Comparison of ENCODE assay signal across 13 cellular contexts in genomic region chr17:67375054-67375427, GRCh38. TPM values are rescaled to one million over a fixed set of nuclear protein-coding genes. Genes with fewer than 3 reads are reported as not detected.
DNase-seq lines count a peak whose midpoint lies in the region; ATAC-seq, FAIRE-seq and TF ChIP-seq lines count a peak whose summit lies in the region.
"Had no signal": no experiment of that assay in that cellular context is flagged by ENCODE, and none has a peak within 500 bp of the region (broad histone marks: within the 10 kb centered on the region; RNA-seq: fewer than 3 reads in every experiment).

No MANE protein-coding gene starts in this region.

- no peak overlapping the region for H3K4ac ChIP-seq in neuronal stem cell (ENCODE audit: low read length)

- H3K4me1 Mint-ChIP-seq in T-helper 1 cell treated with Interleukin-12 subunit alpha and Interleukin-12 subunit beta and Interleukin-4 antibody, amounts not matched to agents 30 μg/mL and 1 μg/mL, for 36 hours (ENCODE audit: low read depth), result peaks cover 23% of the 10 kb centered on the region

- H3K27ac ChIP-seq in KMS-11, result no peak overlapping the region
- peak overlapping the region; percentile 36; the same call in 1 of the 3 replicates for H3K27ac ChIP-seq in K562 (ENCODE audit: extremely low read depth, low read depth, low read length)
- no peak overlapping the region for H3K27ac ChIP-seq in neuronal stem cell (replicated peaks; ENCODE audit: low read length)
- H3K27ac ChIP-seq: colonic mucosa had no signal

- DNase-seq in T-helper 1 cell (no peak), K562 (ENCODE audit: extremely low read depth in 1 of 4, low spot score in 3 of 4) (no peak), neuronal stem cell (ENCODE audit: low spot score) (no peak), NCI-H2227 treated with DMSO at 0.1 percent for 48 hours (lab: John Stamatoyannopoulos, UW) (no peak)

- no peak overlapping the region for H2BK12ac ChIP-seq in neuronal stem cell (ENCODE audit: low read length)

- H3K23ac ChIP-seq in neuronal stem cell (ENCODE audit: low read depth, low read length, poor library complexity), result peak overlapping the region; percentile 20

- no peak for ATAC-seq in K562
- no peak for ATAC-seq in GM21576 (IDR thresholded peaks at IDR 0.05; ENCODE audit: unreplicated experiment)
- ATAC-seq in HG02870 (IDR thresholded peaks at IDR 0.05; ENCODE audit: unreplicated experiment), result no peak

- H3K4me2 ChIP-seq in KMS-11 (peak overlapping the region; percentile 47), K562 (ENCODE audit: insufficient read depth, low read length) (peak overlapping the region; percentile 67), neuronal stem cell (ENCODE audit: insufficient read depth, low read length, poor library complexity, severe bottlenecking) (no peak overlapping the region)

- H3K27me3 ChIP-seq in KMS-11 (ENCODE audit: insufficient read depth, low read depth) (no peaks in the 10 kb centered on the region), K562 (ENCODE audit: control insufficient read depth in 2 of 2, insufficient read depth in 2 of 2, low read length in 2 of 2) (peaks cover 9 to 10% of the 10 kb centered on the region in 2 experiments; a peak in 3 of 5 replicates), neuronal stem cell (ENCODE audit: control insufficient read depth in 3 of 3, insufficient read depth in 3 of 3, low read depth in 1 of 3, low read length in 3 of 3) (peaks cover 0 to 3% (median 0%) of the 10 kb centered on the region in 3 experiments)
- H3K27me3 ChIP-seq: colonic mucosa, esophagus muscularis mucosa, heart left ventricle, stomach had no signal

- no peaks in the 10 kb centered on the region for H3K9me1 ChIP-seq in K562 (ENCODE audit: control insufficient read depth, insufficient read depth, low read length)

- BruUV-seq in K562 (replicated peaks; lab: Mats Ljungman, UMichigan), result no TSS peak

- H3K4me3 Mint-ChIP-seq in T-helper 1 cell treated with Interleukin-12 subunit alpha and Interleukin-12 subunit beta and Interleukin-4 antibody, amounts not matched to agents 30 μg/mL and 1 μg/mL, for 36 hours, result peak overlapping the region; percentile 19

- peaks cover 28% of the 10 kb centered on the region for H3K4me1 ChIP-seq in KMS-11 (ENCODE audit: low read depth, poor library complexity, severe bottlenecking)
- peaks cover 18 to 49% of the 10 kb centered on the region in 2 experiments; a peak in 4 of 5 replicates for H3K4me1 ChIP-seq in K562 (replicated peaks in 1 of 2; ENCODE audit: control insufficient read depth in 2 of 2, insufficient read depth in 2 of 2, low read length in 2 of 2)
- H3K4me1 ChIP-seq in neuronal stem cell (ENCODE audit: control insufficient read depth in 2 of 2, insufficient read depth in 1 of 2, low read depth in 1 of 2, low read length in 2 of 2), result peaks cover 5 to 18% of the 10 kb centered on the region in 2 donors
- H3K4me1 ChIP-seq: colonic mucosa had no signal

- H4K8ac ChIP-seq in neuronal stem cell (ENCODE audit: low read depth, low read length), result no peak overlapping the region

- H4K20me1 ChIP-seq in KMS-11 (ENCODE audit: insufficient read depth) (no peaks in the 10 kb centered on the region), K562 (replicated peaks; ENCODE audit: control insufficient read depth, insufficient read depth, low read length) (0 out of 2 replicates have a peak, but pooled peaks cover 8% of the 10 kb centered on the region)

- no peak for TF ChIP-seq RAD21 in K562 (CRISPR knock-in tag; conservative IDR thresholded peaks at IDR 0.05 in 1 of 2, IDR thresholded peaks at IDR 0.05 in 1 of 2)

- no peak overlapping the region for H4K91ac ChIP-seq in neuronal stem cell (ENCODE audit: low read depth, low read length, poor library complexity)

- intact Hi-C loops in K562 (cut with micrococcal nuclease), result loop anchor here (5.0 kb wide), 3 partner anchors 102 to 312 kb away; no protein-coding TSS in a partner anchor

- H3K36me3 Mint-ChIP-seq in T-helper 1 cell treated with Interleukin-12 subunit alpha and Interleukin-12 subunit beta and Interleukin-4 antibody, amounts not matched to agents 30 μg/mL and 1 μg/mL, for 36 hours (ENCODE audit: low read depth), result peaks cover 3% of the 10 kb centered on the region
- H3K36me3 Mint-ChIP-seq: naive B cell had no signal

- in situ Hi-C loops in K562 (cut with MboI), result loop anchor here (25.0 kb wide), 1 partner anchor 312 kb away; no protein-coding TSS in a partner anchor

- CTCF ChIA-PET in K562 (lab: Yijun Ruan, JAX; ENCODE audit: low intra/inter-chr PET ratio), result interaction anchor here (1.5 kb wide), 1 partner anchor 100 kb away, joined by 3 read pairs; no protein-coding TSS in a partner anchor

- H3K9me3 ChIP-seq in K562 (replicated peaks; ENCODE audit: control insufficient read depth, insufficient read depth, low read depth, low read length), result peaks cover 6% of the 10 kb centered on the region; the same call in 1 of the 2 replicates
- H3K9me3 ChIP-seq in neuronal stem cell (replicated peaks in 1 of 2; ENCODE audit: control insufficient read depth in 2 of 2, insufficient read depth in 1 of 2, low read depth in 1 of 2, low read length in 2 of 2), result no peaks in the 10 kb centered on the region
- H3K9me3 ChIP-seq: colonic mucosa, esophagus muscularis mucosa, heart left ventricle, stomach had no signal

- H2BK15ac ChIP-seq in neuronal stem cell (ENCODE audit: low read length), result no peak overlapping the region

- H3K9ac ChIP-seq in KMS-11 (no peak overlapping the region), K562 (ENCODE audit: insufficient read depth in 1 of 2, low read depth in 2 of 2, low read length in 2 of 2) (peak overlapping the region in 1 of 2 experiments; percentile 61; a peak in 1 of 4 replicates), neuronal stem cell (ENCODE audit: low read depth, low read length, poor library complexity) (no peak overlapping the region)

- H2AFZ ChIP-seq in KMS-11 (ENCODE audit: low read depth) (0 out of 2 replicates have a peak overlapping the region, but pooled peaks have one; percentile 38), K562 (ENCODE audit: low read depth, low read length) (peak overlapping the region; percentile 76; the same call in 1 of the 2 replicates), neuronal stem cell (ENCODE audit: low read length) (peak overlapping the region; percentile 87)

- H2BK120ac ChIP-seq in neuronal stem cell (ENCODE audit: low read depth, low read length), result no peak overlapping the region

- TF ChIP-seq CTCF in KMS-11 (conservative IDR thresholded peaks at IDR 0.05; ENCODE audit: low read depth, low read length), result no peak
- TF ChIP-seq CTCF in K562 (IDR thresholded peaks at IDR 0.05 in 2 of 3, conservative IDR thresholded peaks at IDR 0.05 in 1 of 3; ENCODE audit: insufficient read depth in 2 of 3, low read depth in 1 of 3, low read length in 3 of 3), result no peak

- H3K4me3 ChIP-seq in KMS-11 (IDR thresholded peaks at IDR 0.05; ENCODE audit: insufficient read depth, low read depth, low read length), result no peak overlapping the region
- H3K4me3 ChIP-seq in K562, result no peak overlapping the region
- H3K4me3 ChIP-seq in neuronal stem cell (ENCODE audit: low read length in 2 of 2), result no peak overlapping the region
- H3K4me3 ChIP-seq: colonic mucosa, esophagus muscularis mucosa, stomach had no signal

- no peak overlapping the region for H2BK5ac ChIP-seq in neuronal stem cell (ENCODE audit: low read length)

- no peak overlapping the region for H2AK5ac ChIP-seq in neuronal stem cell (ENCODE audit: low read depth, low read length)

- no peaks in the 10 kb centered on the region for H3K9me3 Mint-ChIP-seq in T-helper 1 cell treated with Interleukin-12 subunit alpha and Interleukin-12 subunit beta and Interleukin-4 antibody, amounts not matched to agents 30 μg/mL and 1 μg/mL, for 36 hours
- H3K9me3 Mint-ChIP-seq: naive B cell had no signal

- H3K27me3 Mint-ChIP-seq in T-helper 1 cell treated with Interleukin-12 subunit alpha and Interleukin-12 subunit beta and Interleukin-4 antibody, amounts not matched to agents 30 μg/mL and 1 μg/mL, for 36 hours (ENCODE audit: low read depth), result no peaks in the 10 kb centered on the region
- H3K27me3 Mint-ChIP-seq: naive B cell had no signal

- no peak for TF ChIP-seq EP300 in K562 (IDR thresholded peaks at IDR 0.05; ENCODE audit: low read length)

- peaks cover 25% of the 10 kb centered on the region; the same call in 1 of the 2 replicates for H3K79me2 ChIP-seq in KMS-11 (ENCODE audit: insufficient read depth, low read depth)
- H3K79me2 ChIP-seq in K562 (ENCODE audit: control insufficient read depth, insufficient read depth, low read length), result no peaks in the 10 kb centered on the region

- no peak for FAIRE-seq in K562 (lab: Jason Lieb, UNC)

- POLR2A ChIA-PET in K562 (lab: Yijun Ruan, JAX), result no interaction called here

- no peaks in the 10 kb centered on the region for H3K79me1 ChIP-seq in neuronal stem cell (ENCODE audit: low read depth, low read length)

- H3K36me3 ChIP-seq in KMS-11 (ENCODE audit: insufficient read depth) (no peaks in the 10 kb centered on the region), K562 (ENCODE audit: control insufficient read depth, insufficient read depth, low read length) (no peaks in the 10 kb centered on the region), neuronal stem cell (replicated peaks in 1 of 2; ENCODE audit: control insufficient read depth in 2 of 2, insufficient read depth in 2 of 2, low read length in 2 of 2) (peaks cover 0 to 3% of the 10 kb centered on the region in 2 donors)
- H3K36me3 ChIP-seq: colonic mucosa, esophagus muscularis mucosa, heart left ventricle, stomach had no signal

- H3K14ac ChIP-seq in neuronal stem cell (ENCODE audit: low read length), result no peak overlapping the region

- no peak overlapping the region for H3K27ac Mint-ChIP-seq in T-helper 1 cell treated with Interleukin-12 subunit alpha and Interleukin-12 subunit beta and Interleukin-4 antibody, amounts not matched to agents 30 μg/mL and 1 μg/mL, for 36 hours

- TF ChIP-seq POLR2A in K562 (conservative IDR thresholded peaks at IDR 0.05), result no peak

- no peak overlapping the region for H3K18ac ChIP-seq in neuronal stem cell (ENCODE audit: low read length)

- 41% methylated on average over 5 of the region's 5 CpGs for WGBS in K562 (ENCODE audit: insufficient coverage, low coverage, missing lambda C conversion rate)
- no CpG with 5 or more reads among the region's 5 CpGs for WGBS in neuronal stem cell (ENCODE audit: extremely low coverage in 2 of 2, insufficient read length in 2 of 2, insufficient replicate concordance in 1 of 2), 2 donors

RNA-seq across cellular contexts. Expression of gene PITPNC1, which starts 2.0 kb away (rescaled TPM):
- total RNA-seq in K562 (2011; cell fraction: chromatin; rRNA removed; ENCODE audit: low replicate concordance), result 2.3 and 5.3 TPM in 2 replicates
- 0.53 and 1.2 TPM in 2 replicates for total RNA-seq in K562 (2011; cell fraction: nucleolus; rRNA removed)
- 1.8 TPM in 2 replicates for total RNA-seq in K562 (2011; cell fraction: nucleoplasm; rRNA removed)
- 0.37 and 0.82 TPM in 2 replicates for total RNA-seq in K562 (2014; rRNA removed)
- total RNA-seq in K562 (2014; rRNA removed; fragmentation: Illumina TruSeq; extraction: Trizol), result 0.70 and 0.80 TPM in 2 replicates
- 0.25 and 0.53 TPM in 2 replicates for total RNA-seq in K562 (2015; rRNA removed; fragmentation: Illumina TruSeq; extraction: Trizol)
- total RNA-seq in K562 (2021), result 0.85 and 1.1 TPM in 2 replicates
- 0.65 and 0.76 TPM in 2 replicates for polyA plus RNA-seq in K562 (2011; rRNA removed)
- polyA plus RNA-seq in K562 (2011; cell fraction: cytosol; rRNA removed), result 0.21 and 0.65 TPM in 2 replicates
- 0.30 and 0.56 TPM in 2 replicates for polyA plus RNA-seq in K562 (2011; cell fraction: nucleus; rRNA removed)
- polyA plus RNA-seq in K562 (2012), result 0.56 and 0.58 TPM in 2 replicates
- polyA plus RNA-seq in K562 (2014; fragmentation: Illumina TruSeq; extraction: Trizol), result 0.83 and 1.0 TPM in 2 replicates
- polyA plus RNA-seq in K562 (2014; fragmentation: Nextera tagmentation; extraction: Ambion mirVana), result under 1 TPM; 0.11 to 0.45 TPM
- 0.37 and 0.49 TPM in 2 replicates for polyA plus RNA-seq in K562 (2014; rRNA removed)
- polyA minus RNA-seq in K562 (2011; rRNA and poly(A)+ RNA removed), result 1.3 and 2.2 TPM in 2 replicates
- polyA minus RNA-seq in K562 (2011; cell fraction: cytosol; rRNA and poly(A)+ RNA removed), result 0.48 TPM in 1 of 2 replicates, not detected in the other
- 0.56 and 0.67 TPM in 2 replicates for polyA minus RNA-seq in K562 (2011; cell fraction: nucleus; rRNA and poly(A)+ RNA removed)
- polyA plus RNA-seq in neuronal stem cell (2013, experiment 1 of 2), result 16.3 TPM
- 16.7 TPM for polyA plus RNA-seq in neuronal stem cell (2013, experiment 2 of 2)

RNA-seq across cellular contexts. Expression of gene PSMD12, which starts 8.7 kb away (rescaled TPM):
- total RNA-seq in K562 (2011; cell fraction: chromatin; rRNA removed; ENCODE audit: low replicate concordance), result 38.5 and 116 TPM in 2 replicates
- total RNA-seq in K562 (2011; cell fraction: nucleolus; rRNA removed), result 19.7 and 20.5 TPM in 2 replicates
- 33.6 and 56.9 TPM in 2 replicates for total RNA-seq in K562 (2011; cell fraction: nucleoplasm; rRNA removed)
- 36.6 and 46.1 TPM in 2 replicates for total RNA-seq in K562 (2014; rRNA removed)
- total RNA-seq in K562 (2014; rRNA removed; fragmentation: Illumina TruSeq; extraction: Trizol), result 60.9 and 84.1 TPM in 2 replicates
- 47.3 and 54.8 TPM in 2 replicates for total RNA-seq in K562 (2015; rRNA removed; fragmentation: Illumina TruSeq; extraction: Trizol)
- total RNA-seq in K562 (2021), result 90.0 and 103 TPM in 2 replicates
- polyA plus RNA-seq in K562 (2011; rRNA removed), result 55.0 and 87.9 TPM in 2 replicates
- polyA plus RNA-seq in K562 (2011; cell fraction: cytosol; rRNA removed), result 15.6 and 22.5 TPM in 2 replicates
- polyA plus RNA-seq in K562 (2011; cell fraction: nucleus; rRNA removed), result 15.6 and 20.4 TPM in 2 replicates
- polyA plus RNA-seq in K562 (2012), result 46.5 and 101 TPM in 2 replicates
- 136 and 150 TPM in 2 replicates for polyA plus RNA-seq in K562 (2014; fragmentation: Illumina TruSeq; extraction: Trizol)
- 10 to 100 TPM; 39.5 to 65.5 TPM for polyA plus RNA-seq in K562 (2014; fragmentation: Nextera tagmentation; extraction: Ambion mirVana)
- polyA plus RNA-seq in K562 (2014; rRNA removed), result 86.9 and 108 TPM in 2 replicates
- polyA minus RNA-seq in K562 (2011; rRNA and poly(A)+ RNA removed), result 75.8 and 76.9 TPM in 2 replicates
- 27.1 and 32.6 TPM in 2 replicates for polyA minus RNA-seq in K562 (2011; cell fraction: cytosol; rRNA and poly(A)+ RNA removed)
- 15.3 and 26.3 TPM in 2 replicates for polyA minus RNA-seq in K562 (2011; cell fraction: nucleus; rRNA and poly(A)+ RNA removed)
- 33.7 TPM for polyA plus RNA-seq in neuronal stem cell (2013, experiment 1 of 2)
- polyA plus RNA-seq in neuronal stem cell (2013, experiment 2 of 2), result 34.6 TPM
